24 cellular contexts compared by ENCODE assay signal in genomic region chr20:4854502-4854901, GRCh38.
"Had no signal": no experiment of that assay in that cellular context is flagged by ENCODE, and none has a peak within 500 bp of the region (broad histone marks: within the 10 kb centered on the region; RNA-seq: fewer than 3 reads in every experiment).

No MANE protein-coding gene starts in this region.

- H3K27ac ChIP-seq: RWPE1 had no signal

- DNase-seq: IMR-90, Karpas-422, KG1, MG63, NCI-H1092, NCI-H1105 treated with DMSO at 0.1 percent for 48 hours, NCI-H1417 treated with DMSO at 0.1 percent for 48 hours, NCI-H146, NCI-H1694 treated with DMSO at 0.1 percent for 48 hours, NCI-H1930, NCI-H2081, NCI-H2107, NCI-H2227 treated with DMSO at 0.1 percent for 48 hours, NCI-H446, NCI-H510A, NCI-H524 treated with DMSO at 0.1 percent for 48 hours, NCI-H69, NCI-H774, PC-3, SHP77, SK-N-SH had no signal

- H3K9me3 ChIP-seq: MG63, SK-N-SH had no signal

- H3K36me3 ChIP-seq: MG63 had no signal

- H3K4me3 ChIP-seq: MG63 had no signal

- H3K4me2 ChIP-seq: SK-N-SH had no signal

- H3K27me3 ChIP-seq: MG63 had no signal

- ATAC-seq: HepG2, Panc1, PC-3 had no signal

- FAIRE-seq: HepG2 had no signal
